1 cellular context compared by ENCODE assay signal in the genomic region with DNA sequence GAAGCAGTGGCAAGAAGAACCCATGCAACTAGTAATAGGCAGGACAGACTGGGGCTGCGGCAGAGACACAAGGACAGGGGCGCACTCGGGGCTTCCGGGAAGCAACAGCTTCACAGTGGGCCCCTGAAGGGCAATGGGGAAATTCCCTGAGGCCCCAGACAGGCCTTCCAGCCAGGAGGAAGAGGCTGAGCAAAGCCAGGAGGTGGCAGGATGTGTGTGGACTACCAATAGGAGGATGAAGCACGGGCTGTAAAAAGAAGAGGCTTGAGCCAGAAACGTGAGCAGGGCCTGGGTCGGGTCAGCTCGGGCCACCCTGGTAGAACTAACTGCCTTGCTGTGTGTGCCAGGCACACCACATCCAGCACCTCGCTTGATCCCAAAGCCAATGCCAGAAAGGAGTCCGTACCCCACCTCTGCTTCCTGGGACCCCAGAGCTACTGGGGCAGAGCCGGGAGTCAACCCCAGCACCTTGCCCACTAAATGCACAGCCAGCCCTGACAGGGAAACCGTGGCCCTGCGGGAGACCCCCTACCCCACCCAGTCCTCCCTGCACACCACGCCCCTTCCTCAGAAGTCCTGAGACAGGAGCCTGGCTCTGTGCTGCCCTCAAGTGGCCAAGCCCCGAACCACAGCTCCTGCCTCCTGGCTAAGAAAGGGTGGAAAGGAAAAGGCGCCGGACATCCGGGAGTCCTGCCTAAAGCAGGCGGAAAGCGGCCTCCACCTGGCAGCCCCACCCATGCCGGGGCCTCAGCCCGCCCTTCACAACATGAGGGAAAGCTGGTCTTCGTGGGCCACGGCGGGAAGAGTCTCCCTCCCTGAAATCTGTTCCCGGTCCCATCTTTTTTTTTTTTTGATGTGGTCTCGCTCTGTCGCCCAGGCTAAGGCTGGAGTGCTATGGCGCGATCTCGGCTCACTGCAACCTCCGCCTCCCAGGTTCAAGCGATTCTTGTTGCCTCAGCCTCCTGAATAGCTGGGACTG.
TF ChIP-seq lines count a peak whose summit lies in the region.

No MANE protein-coding gene starts in this region.

TF ChIP-seq in K562, 482 proteins besides CTCF, POLR2A, EP300 and RAD21 (continued from another document and continues in another):
- TF ChIP-seq, protein P1, sequence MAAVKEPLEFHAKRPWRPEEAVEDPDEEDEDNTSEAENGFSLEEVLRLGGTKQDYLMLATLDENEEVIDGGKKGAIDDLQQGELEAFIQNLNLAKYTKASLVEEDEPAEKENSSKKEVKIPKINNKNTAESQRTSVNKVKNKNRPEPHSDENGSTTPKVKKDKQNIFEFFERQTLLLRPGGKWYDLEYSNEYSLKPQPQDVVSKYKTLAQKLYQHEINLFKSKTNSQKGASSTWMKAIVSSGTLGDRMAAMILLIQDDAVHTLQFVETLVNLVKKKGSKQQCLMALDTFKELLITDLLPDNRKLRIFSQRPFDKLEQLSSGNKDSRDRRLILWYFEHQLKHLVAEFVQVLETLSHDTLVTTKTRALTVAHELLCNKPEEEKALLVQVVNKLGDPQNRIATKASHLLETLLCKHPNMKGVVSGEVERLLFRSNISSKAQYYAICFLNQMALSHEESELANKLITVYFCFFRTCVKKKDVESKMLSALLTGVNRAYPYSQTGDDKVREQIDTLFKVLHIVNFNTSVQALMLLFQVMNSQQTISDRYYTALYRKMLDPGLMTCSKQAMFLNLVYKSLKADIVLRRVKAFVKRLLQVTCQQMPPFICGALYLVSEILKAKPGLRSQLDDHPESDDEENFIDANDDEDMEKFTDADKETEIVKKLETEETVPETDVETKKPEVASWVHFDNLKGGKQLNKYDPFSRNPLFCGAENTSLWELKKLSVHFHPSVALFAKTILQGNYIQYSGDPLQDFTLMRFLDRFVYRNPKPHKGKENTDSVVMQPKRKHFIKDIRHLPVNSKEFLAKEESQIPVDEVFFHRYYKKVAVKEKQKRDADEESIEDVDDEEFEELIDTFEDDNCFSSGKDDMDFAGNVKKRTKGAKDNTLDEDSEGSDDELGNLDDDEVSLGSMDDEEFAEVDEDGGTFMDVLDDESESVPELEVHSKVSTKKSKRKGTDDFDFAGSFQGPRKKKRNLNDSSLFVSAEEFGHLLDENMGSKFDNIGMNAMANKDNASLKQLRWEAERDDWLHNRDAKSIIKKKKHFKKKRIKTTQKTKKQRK (IDR thresholded peaks at IDR 0.05; ENCODE audit: borderline replicate concordance, low read depth, low read length), result no peak
- TF ChIP-seq FOXP1 (CRISPR knock-in tag; IDR thresholded peaks at IDR 0.05), result 0 out of 2 replicates have a peak, but pooled peaks have one; percentile 51
- peak; percentile 67; the same call in 1 of the 2 replicates for TF ChIP-seq ARID2 (IDR thresholded peaks at IDR 0.05)
- TF ChIP-seq ZNF431 (CRISPR knock-in tag; IDR thresholded peaks at IDR 0.05), result no peak
- no peak for TF ChIP-seq ZNF274 (IDR thresholded peaks at IDR 0.05; ENCODE audit: borderline replicate concordance, low read depth, low read length)
- peak; percentile 18 for TF ChIP-seq DACH1 (IDR thresholded peaks at IDR 0.05; ENCODE audit: partially characterized antibody)
- no peak for TF ChIP-seq CCAR2 (IDR thresholded peaks at IDR 0.05; ENCODE audit: low read depth, low read length)
- TF ChIP-seq, protein P2, sequence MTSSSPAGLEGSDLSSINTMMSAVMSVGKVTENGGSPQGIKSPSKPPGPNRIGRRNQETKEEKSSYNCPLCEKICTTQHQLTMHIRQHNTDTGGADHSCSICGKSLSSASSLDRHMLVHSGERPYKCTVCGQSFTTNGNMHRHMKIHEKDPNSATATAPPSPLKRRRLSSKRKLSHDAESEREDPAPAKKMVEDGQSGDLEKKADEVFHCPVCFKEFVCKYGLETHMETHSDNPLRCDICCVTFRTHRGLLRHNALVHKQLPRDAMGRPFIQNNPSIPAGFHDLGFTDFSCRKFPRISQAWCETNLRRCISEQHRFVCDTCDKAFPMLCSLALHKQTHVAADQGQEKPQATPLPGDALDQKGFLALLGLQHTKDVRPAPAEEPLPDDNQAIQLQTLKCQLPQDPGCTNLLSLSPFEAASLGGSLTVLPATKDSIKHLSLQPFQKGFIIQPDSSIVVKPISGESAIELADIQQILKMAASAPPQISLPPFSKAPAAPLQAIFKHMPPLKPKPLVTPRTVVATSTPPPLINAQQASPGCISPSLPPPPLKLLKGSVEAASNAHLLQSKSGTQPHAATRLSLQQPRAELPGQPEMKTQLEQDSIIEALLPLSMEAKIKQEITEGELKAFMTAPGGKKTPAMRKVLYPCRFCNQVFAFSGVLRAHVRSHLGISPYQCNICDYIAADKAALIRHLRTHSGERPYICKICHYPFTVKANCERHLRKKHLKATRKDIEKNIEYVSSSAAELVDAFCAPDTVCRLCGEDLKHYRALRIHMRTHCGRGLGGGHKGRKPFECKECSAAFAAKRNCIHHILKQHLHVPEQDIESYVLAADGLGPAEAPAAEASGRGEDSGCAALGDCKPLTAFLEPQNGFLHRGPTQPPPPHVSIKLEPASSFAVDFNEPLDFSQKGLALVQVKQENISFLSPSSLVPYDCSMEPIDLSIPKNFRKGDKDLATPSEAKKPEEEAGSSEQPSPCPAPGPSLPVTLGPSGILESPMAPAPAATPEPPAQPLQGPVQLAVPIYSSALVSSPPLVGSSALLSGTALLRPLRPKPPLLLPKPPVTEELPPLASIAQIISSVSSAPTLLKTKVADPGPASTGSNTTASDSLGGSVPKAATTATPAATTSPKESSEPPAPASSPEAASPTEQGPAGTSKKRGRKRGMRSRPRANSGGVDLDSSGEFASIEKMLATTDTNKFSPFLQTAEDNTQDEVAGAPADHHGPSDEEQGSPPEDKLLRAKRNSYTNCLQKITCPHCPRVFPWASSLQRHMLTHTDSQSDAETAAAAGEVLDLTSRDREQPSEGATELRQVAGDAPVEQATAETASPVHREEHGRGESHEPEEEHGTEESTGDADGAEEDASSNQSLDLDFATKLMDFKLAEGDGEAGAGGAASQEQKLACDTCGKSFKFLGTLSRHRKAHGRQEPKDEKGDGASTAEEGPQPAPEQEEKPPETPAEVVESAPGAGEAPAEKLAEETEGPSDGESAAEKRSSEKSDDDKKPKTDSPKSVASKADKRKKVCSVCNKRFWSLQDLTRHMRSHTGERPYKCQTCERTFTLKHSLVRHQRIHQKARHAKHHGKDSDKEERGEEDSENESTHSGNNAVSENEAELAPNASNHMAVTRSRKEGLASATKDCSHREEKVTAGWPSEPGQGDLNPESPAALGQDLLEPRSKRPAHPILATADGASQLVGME (CRISPR knock-in tag; IDR thresholded peaks at IDR 0.05), result no peak
- TF ChIP-seq ELF1 (tag; IDR thresholded peaks at IDR 0.05), result no peak; the same call in 1 of the 2 replicates
- TF ChIP-seq ZNF324 (CRISPR knock-in tag; IDR thresholded peaks at IDR 0.05), result no peak
- no peak for TF ChIP-seq ZNF124 (CRISPR knock-in tag; IDR thresholded peaks at IDR 0.05)
- TF ChIP-seq CBX8 (IDR thresholded peaks at IDR 0.05; ENCODE audit: borderline replicate concordance, extremely low read depth, low read depth, low read length, poor library complexity, severe bottlenecking), result no peak
- TF ChIP-seq ZNF133 (CRISPR knock-in tag; IDR thresholded peaks at IDR 0.05), result no peak
- no peak for TF ChIP-seq RAD51 (IDR thresholded peaks at IDR 0.05; ENCODE audit: borderline replicate concordance, low read depth)
- TF ChIP-seq CBX1 (IDR thresholded peaks at IDR 0.05; ENCODE audit: low read depth), result no peak
- no peak for TF ChIP-seq ZNF239 (CRISPR knock-in tag; IDR thresholded peaks at IDR 0.05)
- TF ChIP-seq ZNF165 (CRISPR knock-in tag; IDR thresholded peaks at IDR 0.05; ENCODE audit: borderline replicate concordance), result no peak
- TF ChIP-seq GTF2B (IDR thresholded peaks at IDR 0.05; ENCODE audit: extremely low read depth, insufficient read length), result no peak
- no peak for TF ChIP-seq ZNF707 (CRISPR knock-in tag; conservative IDR thresholded peaks at IDR 0.05)
- TF ChIP-seq ZNF764 (CRISPR knock-in tag; IDR thresholded peaks at IDR 0.05; ENCODE audit: low read depth), result no peak
- TF ChIP-seq, protein P3, sequence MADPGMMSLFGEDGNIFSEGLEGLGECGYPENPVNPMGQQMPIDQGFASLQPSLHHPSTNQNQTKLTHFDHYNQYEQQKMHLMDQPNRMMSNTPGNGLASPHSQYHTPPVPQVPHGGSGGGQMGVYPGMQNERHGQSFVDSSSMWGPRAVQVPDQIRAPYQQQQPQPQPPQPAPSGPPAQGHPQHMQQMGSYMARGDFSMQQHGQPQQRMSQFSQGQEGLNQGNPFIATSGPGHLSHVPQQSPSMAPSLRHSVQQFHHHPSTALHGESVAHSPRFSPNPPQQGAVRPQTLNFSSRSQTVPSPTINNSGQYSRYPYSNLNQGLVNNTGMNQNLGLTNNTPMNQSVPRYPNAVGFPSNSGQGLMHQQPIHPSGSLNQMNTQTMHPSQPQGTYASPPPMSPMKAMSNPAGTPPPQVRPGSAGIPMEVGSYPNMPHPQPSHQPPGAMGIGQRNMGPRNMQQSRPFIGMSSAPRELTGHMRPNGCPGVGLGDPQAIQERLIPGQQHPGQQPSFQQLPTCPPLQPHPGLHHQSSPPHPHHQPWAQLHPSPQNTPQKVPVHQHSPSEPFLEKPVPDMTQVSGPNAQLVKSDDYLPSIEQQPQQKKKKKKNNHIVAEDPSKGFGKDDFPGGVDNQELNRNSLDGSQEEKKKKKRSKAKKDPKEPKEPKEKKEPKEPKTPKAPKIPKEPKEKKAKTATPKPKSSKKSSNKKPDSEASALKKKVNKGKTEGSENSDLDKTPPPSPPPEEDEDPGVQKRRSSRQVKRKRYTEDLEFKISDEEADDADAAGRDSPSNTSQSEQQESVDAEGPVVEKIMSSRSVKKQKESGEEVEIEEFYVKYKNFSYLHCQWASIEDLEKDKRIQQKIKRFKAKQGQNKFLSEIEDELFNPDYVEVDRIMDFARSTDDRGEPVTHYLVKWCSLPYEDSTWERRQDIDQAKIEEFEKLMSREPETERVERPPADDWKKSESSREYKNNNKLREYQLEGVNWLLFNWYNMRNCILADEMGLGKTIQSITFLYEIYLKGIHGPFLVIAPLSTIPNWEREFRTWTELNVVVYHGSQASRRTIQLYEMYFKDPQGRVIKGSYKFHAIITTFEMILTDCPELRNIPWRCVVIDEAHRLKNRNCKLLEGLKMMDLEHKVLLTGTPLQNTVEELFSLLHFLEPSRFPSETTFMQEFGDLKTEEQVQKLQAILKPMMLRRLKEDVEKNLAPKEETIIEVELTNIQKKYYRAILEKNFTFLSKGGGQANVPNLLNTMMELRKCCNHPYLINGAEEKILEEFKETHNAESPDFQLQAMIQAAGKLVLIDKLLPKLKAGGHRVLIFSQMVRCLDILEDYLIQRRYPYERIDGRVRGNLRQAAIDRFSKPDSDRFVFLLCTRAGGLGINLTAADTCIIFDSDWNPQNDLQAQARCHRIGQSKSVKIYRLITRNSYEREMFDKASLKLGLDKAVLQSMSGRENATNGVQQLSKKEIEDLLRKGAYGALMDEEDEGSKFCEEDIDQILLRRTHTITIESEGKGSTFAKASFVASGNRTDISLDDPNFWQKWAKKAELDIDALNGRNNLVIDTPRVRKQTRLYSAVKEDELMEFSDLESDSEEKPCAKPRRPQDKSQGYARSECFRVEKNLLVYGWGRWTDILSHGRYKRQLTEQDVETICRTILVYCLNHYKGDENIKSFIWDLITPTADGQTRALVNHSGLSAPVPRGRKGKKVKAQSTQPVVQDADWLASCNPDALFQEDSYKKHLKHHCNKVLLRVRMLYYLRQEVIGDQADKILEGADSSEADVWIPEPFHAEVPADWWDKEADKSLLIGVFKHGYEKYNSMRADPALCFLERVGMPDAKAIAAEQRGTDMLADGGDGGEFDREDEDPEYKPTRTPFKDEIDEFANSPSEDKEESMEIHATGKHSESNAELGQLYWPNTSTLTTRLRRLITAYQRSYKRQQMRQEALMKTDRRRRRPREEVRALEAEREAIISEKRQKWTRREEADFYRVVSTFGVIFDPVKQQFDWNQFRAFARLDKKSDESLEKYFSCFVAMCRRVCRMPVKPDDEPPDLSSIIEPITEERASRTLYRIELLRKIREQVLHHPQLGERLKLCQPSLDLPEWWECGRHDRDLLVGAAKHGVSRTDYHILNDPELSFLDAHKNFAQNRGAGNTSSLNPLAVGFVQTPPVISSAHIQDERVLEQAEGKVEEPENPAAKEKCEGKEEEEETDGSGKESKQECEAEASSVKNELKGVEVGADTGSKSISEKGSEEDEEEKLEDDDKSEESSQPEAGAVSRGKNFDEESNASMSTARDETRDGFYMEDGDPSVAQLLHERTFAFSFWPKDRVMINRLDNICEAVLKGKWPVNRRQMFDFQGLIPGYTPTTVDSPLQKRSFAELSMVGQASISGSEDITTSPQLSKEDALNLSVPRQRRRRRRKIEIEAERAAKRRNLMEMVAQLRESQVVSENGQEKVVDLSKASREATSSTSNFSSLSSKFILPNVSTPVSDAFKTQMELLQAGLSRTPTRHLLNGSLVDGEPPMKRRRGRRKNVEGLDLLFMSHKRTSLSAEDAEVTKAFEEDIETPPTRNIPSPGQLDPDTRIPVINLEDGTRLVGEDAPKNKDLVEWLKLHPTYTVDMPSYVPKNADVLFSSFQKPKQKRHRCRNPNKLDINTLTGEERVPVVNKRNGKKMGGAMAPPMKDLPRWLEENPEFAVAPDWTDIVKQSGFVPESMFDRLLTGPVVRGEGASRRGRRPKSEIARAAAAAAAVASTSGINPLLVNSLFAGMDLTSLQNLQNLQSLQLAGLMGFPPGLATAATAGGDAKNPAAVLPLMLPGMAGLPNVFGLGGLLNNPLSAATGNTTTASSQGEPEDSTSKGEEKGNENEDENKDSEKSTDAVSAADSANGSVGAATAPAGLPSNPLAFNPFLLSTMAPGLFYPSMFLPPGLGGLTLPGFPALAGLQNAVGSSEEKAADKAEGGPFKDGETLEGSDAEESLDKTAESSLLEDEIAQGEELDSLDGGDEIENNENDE (IDR thresholded peaks at IDR 0.05; ENCODE audit: low read depth, low read length), result no peak
- no peak for TF ChIP-seq KAT2B (IDR thresholded peaks at IDR 0.05; ENCODE audit: low read depth, low read length)
- TF ChIP-seq STAG1 (CRISPR knock-in tag; IDR thresholded peaks at IDR 0.05; ENCODE audit: borderline replicate concordance), result peak; percentile 68; the same call in 1 of the 2 replicates
- TF ChIP-seq ASH1L (IDR thresholded peaks at IDR 0.05; ENCODE audit: borderline replicate concordance, low read depth, partially characterized antibody), result no peak
- TF ChIP-seq NELFE (IDR thresholded peaks at IDR 0.05; ENCODE audit: insufficient read depth, insufficient read length), result no peak
- peak; percentile 41; the same call in 1 of the 2 replicates for TF ChIP-seq ESRRA (IDR thresholded peaks at IDR 0.05; ENCODE audit: borderline replicate concordance, low read depth)
- no peak for TF ChIP-seq ETS2 (tag; IDR thresholded peaks at IDR 0.05; ENCODE audit: borderline replicate concordance, poor library complexity, severe bottlenecking)
- no peak for TF ChIP-seq CREBBP (IDR thresholded peaks at IDR 0.05; ENCODE audit: low read depth, low read length)
- TF ChIP-seq NCOA4 (IDR thresholded peaks at IDR 0.05; ENCODE audit: partially characterized antibody), result no peak
- TF ChIP-seq ELF4 (CRISPR knock-in tag; IDR thresholded peaks at IDR 0.05), result no peak
- TF ChIP-seq ZNF253 (CRISPR knock-in tag; conservative IDR thresholded peaks at IDR 0.05), result no peak
- TF ChIP-seq KDM5B (IDR thresholded peaks at IDR 0.05; ENCODE audit: insufficient replicate concordance, low read depth, low read length), result no peak
- TF ChIP-seq ZNF696 (CRISPR knock-in tag; conservative IDR thresholded peaks at IDR 0.05), result no peak
- TF ChIP-seq ZNF140 (CRISPR knock-in tag; IDR thresholded peaks at IDR 0.05), result no peak
- TF ChIP-seq KHSRP (IDR thresholded peaks at IDR 0.05), result no peak
